8 cellular contexts compared by ENCODE assay signal in genomic region chr21:32412998-32413504, GRCh38. TPM values are rescaled to one million over a fixed set of nuclear protein-coding genes. Genes with fewer than 3 reads are reported as not detected.
DNase-seq lines count a peak whose midpoint lies in the region; ATAC-seq and TF ChIP-seq lines count a peak whose summit lies in the region.

No MANE protein-coding gene starts in this region.

- no peak overlapping the region for H3K27ac Mint-ChIP-seq in stimulated activated memory B cell treated with anti-CD40 and anti-IgM and Interleukin-4, amounts not matched to agents 10 μg/mL and 1 μg/mL and 100 μg/mL, for 72 hours

- H3K36me3 ChIP-seq in A673 (ENCODE audit: insufficient read depth, low read length, poor library complexity, severe bottlenecking) (no peaks in the 10 kb centered on the region), HUES48 (ENCODE audit: control insufficient read depth, insufficient read depth, low read length) (no peaks in the 10 kb centered on the region), kidney epithelial cell (ENCODE audit: control insufficient read depth, insufficient read depth, low read length) (no peaks in the 10 kb centered on the region)

- CTCF ChIA-PET in A673 (lab: Charles Lee): no interaction called here

- H3K9ac ChIP-seq in HUES48 (ENCODE audit: low read depth, low read length): no peak overlapping the region

- H3K27me3 ChIP-seq in A673 (replicated peaks; ENCODE audit: insufficient read depth, low read depth, low read length, poor library complexity) (no peaks in the 10 kb centered on the region), HUES48 (ENCODE audit: control insufficient read depth, insufficient read depth, low read length) (peaks cover 68% of the 10 kb centered on the region), kidney epithelial cell (ENCODE audit: control insufficient read depth, insufficient read depth, low read length) (peaks cover 2% of the 10 kb centered on the region)

- no peaks in the 10 kb centered on the region for H3K9me3 ChIP-seq in A673 (ENCODE audit: low read depth, low read length, poor library complexity, severe bottlenecking)
- no peaks in the 10 kb centered on the region for H3K9me3 ChIP-seq in HUES48 (ENCODE audit: control insufficient read depth, insufficient read depth, low read length)

- H3K4me3 Mint-ChIP-seq in stimulated activated memory B cell treated with anti-CD40 and anti-IgM and Interleukin-4, amounts not matched to agents 10 μg/mL and 1 μg/mL and 100 μg/mL, for 72 hours: peak overlapping the region; percentile 78

- in situ Hi-C loops in astrocyte of the spinal cord (cut with HindIII; ENCODE audit: low sequenced_read_pairs): no loop called here

- H3K36me3 Mint-ChIP-seq in stimulated activated memory B cell treated with anti-CD40 and anti-IgM and Interleukin-4, amounts not matched to agents 10 μg/mL and 1 μg/mL and 100 μg/mL, for 72 hours: no peaks in the 10 kb centered on the region

- ATAC-seq in stimulated activated memory B cell treated with anti-CD40 and anti-IgM and Interleukin-4, amounts not matched to agents 10 μg/mL and 1 μg/mL and 100 μg/mL, for 72 hours: peak; percentile 39
- no peak for ATAC-seq in GM21390 (IDR thresholded peaks at IDR 0.05; ENCODE audit: unreplicated experiment)
- no peak for ATAC-seq in GM19351 (IDR thresholded peaks at IDR 0.05; ENCODE audit: unreplicated experiment)

- H3K4me1 ChIP-seq in A673 (ENCODE audit: insufficient read depth, low read length, poor library complexity, severe bottlenecking) (peaks cover 17% of the 10 kb centered on the region), HUES48 (ENCODE audit: control insufficient read depth, insufficient read depth, low read length) (peaks cover 30% of the 10 kb centered on the region)

- H3K27ac ChIP-seq in A673 (ENCODE audit: low read depth, low read length, poor library complexity, severe bottlenecking) (peak overlapping the region; percentile 79), HUES48 (ENCODE audit: low read depth, low read length) (no peak overlapping the region)

- peaks cover 14% of the 10 kb centered on the region for H3K4me1 Mint-ChIP-seq in stimulated activated memory B cell treated with anti-CD40 and anti-IgM and Interleukin-4, amounts not matched to agents 10 μg/mL and 1 μg/mL and 100 μg/mL, for 72 hours

- POLR2A ChIA-PET in A673 (lab: Charles Lee; ENCODE audit: low non-redundant PET): no interaction called here

- BruUV-seq in A673 (replicated peaks; lab: Mats Ljungman, UMichigan): no TSS peak

- peaks cover 65% of the 10 kb centered on the region for H3K27me3 Mint-ChIP-seq in stimulated activated memory B cell treated with anti-CD40 and anti-IgM and Interleukin-4, amounts not matched to agents 10 μg/mL and 1 μg/mL and 100 μg/mL, for 72 hours

- peak overlapping the region; percentile 67 for H3K4me3 ChIP-seq in A673 (ENCODE audit: low read depth, low read length, poor library complexity, severe bottlenecking)
- H3K4me3 ChIP-seq in HUES48 (ENCODE audit: low read depth, low read length): peak overlapping the region; percentile 66
- peak overlapping the region; percentile 53 for H3K4me3 ChIP-seq in astrocyte of the spinal cord (ENCODE audit: low read depth, low read length)
- peak overlapping the region; percentile 53 for H3K4me3 ChIP-seq in kidney epithelial cell (ENCODE audit: low read depth, low read length)

- intact Hi-C loops in A673 (cut with micrococcal nuclease; ENCODE audit: unreplicated experiment): no loop called here

- H3K9me3 Mint-ChIP-seq in stimulated activated memory B cell treated with anti-CD40 and anti-IgM and Interleukin-4, amounts not matched to agents 10 μg/mL and 1 μg/mL and 100 μg/mL, for 72 hours: no peaks in the 10 kb centered on the region

- no peak for TF ChIP-seq CTCF in A673 (conservative IDR thresholded peaks at IDR 0.05; ENCODE audit: low read depth, low read length)
- TF ChIP-seq CTCF in astrocyte of the spinal cord (IDR thresholded peaks at IDR 0.05; ENCODE audit: low read depth, low read length): peak; percentile 4
- TF ChIP-seq CTCF in kidney epithelial cell (IDR thresholded peaks at IDR 0.05; ENCODE audit: insufficient read depth, low read length, poor library complexity, severe bottlenecking): no peak

- peak; percentile 36 for DNase-seq in A673 (ENCODE audit: low spot score)
- peak; percentile 23 for DNase-seq in astrocyte of the spinal cord (ENCODE audit: low read depth, low spot score)
- DNase-seq in kidney epithelial cell (ENCODE audit: low read depth): no peak
- DNase-seq in GF-D8 (lab: John Stamatoyannopoulos, UW): no peak

RNA-seq across cellular contexts. Expression of gene EVA1C, which starts 0.5 kb away (rescaled TPM):
- total RNA-seq in A673 (2021) (4.3 and 7.2 TPM in 2 replicates), kidney epithelial cell (0.54 and 1.1 TPM in 2 replicates)

RNA-seq across cellular contexts. Expression of gene URB1, which starts 20.2 kb away (rescaled TPM):
- total RNA-seq in A673 (2021): 27.8 and 30.5 TPM in 2 replicates
- total RNA-seq in kidney epithelial cell: 17.8 and 24.6 TPM in 2 replicates

Comparison
In these comparisons a context has a peak if more than half of its experiments do, and no peak if none do; other contexts are left out.
1. DNase-seq: peak in A673 (single experiment) and astrocyte of the spinal cord (single experiment); none in kidney epithelial cell (single experiment) and GF-D8 (single experiment).
2. Peak in every context shown above with its lines, with median percentiles within 50 percentile points of each other: H3K4me3 ChIP-seq.